Comparison of ENCODE assay signal across 18 cellular contexts in the genomic region with DNA sequence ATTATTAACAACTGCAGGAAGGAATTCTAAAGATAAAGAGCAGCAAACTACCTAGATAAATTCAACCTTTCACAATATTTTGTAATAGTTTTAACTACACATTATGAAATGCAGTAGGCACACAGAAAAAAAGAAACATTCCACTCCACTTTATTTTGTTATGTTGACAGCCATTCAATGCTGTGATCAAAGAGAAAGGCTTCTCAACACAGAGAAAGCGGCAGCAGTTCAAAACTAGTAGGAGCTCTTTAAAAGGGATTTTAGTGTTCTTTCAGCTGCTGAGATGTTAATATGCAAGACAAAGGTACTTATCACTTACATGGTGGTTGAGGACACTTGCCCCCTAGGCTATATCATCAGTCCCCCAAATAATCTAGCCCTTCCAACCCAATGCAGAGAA. TPM values are rescaled to one million over a fixed set of nuclear protein-coding genes. Genes with fewer than 3 reads are reported as not detected.
A peak's percentile ranks its signal among the peaks of the same experiment; 100 is the strongest.
DNase-seq lines count a peak whose midpoint lies in the region; ATAC-seq and TF ChIP-seq lines count a peak whose summit lies in the region.
"Had no signal": no experiment of that assay in that cellular context is flagged by ENCODE, and none has a peak within 500 bp of the region (broad histone marks: within the 10 kb centered on the region; RNA-seq: fewer than 3 reads in every experiment).

No MANE protein-coding gene starts in this region.

- peaks cover 58% of the 10 kb centered on the region for H3K4me1 ChIP-seq in body of pancreas
- peaks cover 0 to 58% (median 16%) of the 10 kb centered on the region in 4 donors for H3K4me1 ChIP-seq in right lobe of liver
- H3K4me1 ChIP-seq in breast epithelium: no peaks in the 10 kb centered on the region

- H3K4me3 Mint-ChIP-seq in activated CD8-positive, alpha-beta T cell treated with anti-CD3 and anti-CD28 coated beads for 36 hours: no peak overlapping the region
- no peak overlapping the region for H3K4me3 Mint-ChIP-seq in activated CD8-positive, alpha-beta T cell treated with anti-CD3 and anti-CD28 coated beads, Interleukin-2, amount 10 ng/mL, durations not matched to agents 7 days and 5 days
- H3K4me3 Mint-ChIP-seq in type B pancreatic cell: peak overlapping the region; percentile 71
- H3K4me3 Mint-ChIP-seq: activated naive CD8-positive, alpha-beta T cell treated with anti-CD3 and anti-CD28 coated beads for 36 hours had no signal

- no peak for TF ChIP-seq CTCF in activated CD8-positive, alpha-beta T cell treated with anti-CD3 and anti-CD28 coated beads for 36 hours (IDR thresholded peaks at IDR 0.05)
- TF ChIP-seq CTCF in body of pancreas (IDR thresholded peaks at IDR 0.05): no peak
- no peak for TF ChIP-seq CTCF in right lobe of liver (IDR thresholded peaks at IDR 0.05)
- no peak for TF ChIP-seq CTCF in type B pancreatic cell (conservative IDR thresholded peaks at IDR 0.05)
- TF ChIP-seq CTCF in breast epithelium (IDR thresholded peaks at IDR 0.05): no peak

- peaks cover 72% of the 10 kb centered on the region for H3K4me1 Mint-ChIP-seq in activated CD8-positive, alpha-beta T cell treated with anti-CD3 and anti-CD28 coated beads for 36 hours (ENCODE audit: low read depth)
- peaks cover 45% of the 10 kb centered on the region for H3K4me1 Mint-ChIP-seq in activated CD8-positive, alpha-beta T cell treated with anti-CD3 and anti-CD28 coated beads, Interleukin-2, amount 10 ng/mL, durations not matched to agents 7 days and 5 days (ENCODE audit: low read depth)
- peaks cover 50% of the 10 kb centered on the region for H3K4me1 Mint-ChIP-seq in type B pancreatic cell (ENCODE audit: unreplicated experiment)

- ATAC-seq in activated CD8-positive, alpha-beta T cell treated with anti-CD3 and anti-CD28 coated beads for 36 hours: no peak
- no peak for ATAC-seq in activated CD8-positive, alpha-beta T cell treated with anti-CD3 and anti-CD28 coated beads, Interleukin-2, amount 10 ng/mL, durations not matched to agents 7 days and 5 days
- ATAC-seq in body of pancreas: peak; percentile 12
- peak; percentile 33 to 70 (median 54) for ATAC-seq in right lobe of liver
- ATAC-seq: foreskin keratinocyte had no signal

- no peak for DNase-seq in activated CD8-positive, alpha-beta T cell treated with anti-CD3 and anti-CD28 coated beads for 36 hours
- DNase-seq in activated CD8-positive, alpha-beta T cell treated with anti-CD3 and anti-CD28 coated beads, Interleukin-2, amount 10 ng/mL, durations not matched to agents 7 days and 5 days: no peak
- DNase-seq in body of pancreas (no peak), right lobe of liver (no peak), type B pancreatic cell (ENCODE audit: extremely low spot score, unreplicated experiment) (no peak), breast epithelium (ENCODE audit: low spot score in 2 of 2) (no peak), C1 segment of cervical spinal cord (lab: John Stamatoyannopoulos, UW) (no peak)
- DNase-seq in stimulated activated CD4-positive, alpha-beta T cell treated with anti-CD3 and anti-CD28 coated beads, Interleukin-2, amount 100 ng/mL, for 48 hours: no peak
- DNase-seq: activated CD4-positive, CD25-positive, alpha-beta regulatory T cell; activated naive CD8-positive, alpha-beta T cell treated with anti-CD3 and anti-CD28 coated beads for 36 hours; caudate nucleus; foreskin keratinocyte; Karpas-422; mesenchymal stem cell; NCI-H1694 treated with DMSO at 0.1 percent for 48 hours; NCI-H524 treated with DMSO at 0.1 percent for 48 hours; ovary; spleen had no signal

- TF ChIP-seq POLR2A in body of pancreas (IDR thresholded peaks at IDR 0.05) (no peak), right lobe of liver (IDR thresholded peaks at IDR 0.05) (peak; percentile 36), breast epithelium (IDR thresholded peaks at IDR 0.05) (no peak)

- H3K9me3 ChIP-seq in body of pancreas (no peaks in the 10 kb centered on the region), right lobe of liver (no peaks in the 10 kb centered on the region), breast epithelium (no peaks in the 10 kb centered on the region)
- H3K9me3 ChIP-seq: ovary, spleen had no signal

- no peak overlapping the region for H3K4me3 ChIP-seq in body of pancreas
- H3K4me3 ChIP-seq in right lobe of liver: peak overlapping the region in 2 of 3 donors; percentile 6 to 8
- H3K4me3 ChIP-seq in breast epithelium: no peak overlapping the region
- H3K4me3 ChIP-seq: ovary, spleen had no signal

- H3K27me3 ChIP-seq in body of pancreas: no peaks in the 10 kb centered on the region
- H3K27me3 ChIP-seq in right lobe of liver: no peaks in the 10 kb centered on the region
- H3K27me3 ChIP-seq in breast epithelium: no peaks in the 10 kb centered on the region
- H3K27me3 ChIP-seq: foreskin keratinocyte, ovary, spleen had no signal

- H3K9me3 Mint-ChIP-seq in activated CD8-positive, alpha-beta T cell treated with anti-CD3 and anti-CD28 coated beads for 36 hours: no peaks in the 10 kb centered on the region
- H3K9me3 Mint-ChIP-seq in activated CD8-positive, alpha-beta T cell treated with anti-CD3 and anti-CD28 coated beads, Interleukin-2, amount 10 ng/mL, durations not matched to agents 7 days and 5 days (ENCODE audit: insufficient read depth): no peaks in the 10 kb centered on the region
- no peaks in the 10 kb centered on the region for H3K9me3 Mint-ChIP-seq in type B pancreatic cell
- H3K9me3 Mint-ChIP-seq: activated naive CD8-positive, alpha-beta T cell treated with anti-CD3 and anti-CD28 coated beads for 36 hours had no signal

- peak overlapping the region; percentile 16 for H3K27ac Mint-ChIP-seq in activated CD8-positive, alpha-beta T cell treated with anti-CD3 and anti-CD28 coated beads for 36 hours
- H3K27ac Mint-ChIP-seq in activated CD8-positive, alpha-beta T cell treated with anti-CD3 and anti-CD28 coated beads, Interleukin-2, amount 10 ng/mL, durations not matched to agents 7 days and 5 days: no peak overlapping the region
- peak overlapping the region; percentile 89 for H3K27ac Mint-ChIP-seq in type B pancreatic cell

- 56 to 63% methylated on average over 1 of the region's 1 CpG for WGBS in body of pancreas, 2 donors
- 26% methylated on average over 1 of the region's 1 CpG for WGBS in right lobe of liver (ENCODE audit: insufficient coverage, low coverage, low lambda C conversion rate, missing lambda C conversion rate)

- H3K36me3 ChIP-seq in body of pancreas (replicated peaks in 1 of 2; ENCODE audit: insufficient read depth in 1 of 2, low read depth in 2 of 2): no peaks in the 10 kb centered on the region
- no peaks in the 10 kb centered on the region for H3K36me3 ChIP-seq in right lobe of liver
- no peaks in the 10 kb centered on the region for H3K36me3 ChIP-seq in breast epithelium
- H3K36me3 ChIP-seq: ovary had no signal

- POLR2A ChIA-PET in activated CD8-positive, alpha-beta T cell treated with anti-CD3 and anti-CD28 coated beads for 36 hours (lab: Charles Lee): no interaction called here
- POLR2A ChIA-PET in activated CD8-positive, alpha-beta T cell treated with anti-CD3 and anti-CD28 coated beads, Interleukin-2, amount 10 ng/mL, durations not matched to agents 7 days and 5 days (lab: Charles Lee): no interaction called here

- H3K27me3 Mint-ChIP-seq in activated CD8-positive, alpha-beta T cell treated with anti-CD3 and anti-CD28 coated beads for 36 hours: no peaks in the 10 kb centered on the region
- H3K27me3 Mint-ChIP-seq in activated CD8-positive, alpha-beta T cell treated with anti-CD3 and anti-CD28 coated beads, Interleukin-2, amount 10 ng/mL, durations not matched to agents 7 days and 5 days (ENCODE audit: low read depth): no peaks in the 10 kb centered on the region
- H3K27me3 Mint-ChIP-seq in type B pancreatic cell: no peaks in the 10 kb centered on the region
- H3K27me3 Mint-ChIP-seq: activated naive CD8-positive, alpha-beta T cell treated with anti-CD3 and anti-CD28 coated beads for 36 hours had no signal

- CTCF ChIA-PET in activated CD8-positive, alpha-beta T cell treated with anti-CD3 and anti-CD28 coated beads for 36 hours (lab: Charles Lee): no interaction called here
- CTCF ChIA-PET in activated CD8-positive, alpha-beta T cell treated with anti-CD3 and anti-CD28 coated beads, Interleukin-2, amount 10 ng/mL, durations not matched to agents 7 days and 5 days (lab: Charles Lee): no interaction called here

- H3K36me3 Mint-ChIP-seq in activated CD8-positive, alpha-beta T cell treated with anti-CD3 and anti-CD28 coated beads for 36 hours (ENCODE audit: low read depth): peaks cover 16% of the 10 kb centered on the region
- peaks cover 12% of the 10 kb centered on the region for H3K36me3 Mint-ChIP-seq in activated CD8-positive, alpha-beta T cell treated with anti-CD3 and anti-CD28 coated beads, Interleukin-2, amount 10 ng/mL, durations not matched to agents 7 days and 5 days (ENCODE audit: low read depth)
- peaks cover 3% of the 10 kb centered on the region for H3K36me3 Mint-ChIP-seq in type B pancreatic cell

- H3K27ac ChIP-seq in body of pancreas (peak overlapping the region in 3 of 4 donors; percentile 56 to 85 (median 80)), right lobe of liver (peak overlapping the region; percentile 4 to 84 (median 73)), breast epithelium (no peak overlapping the region)
- H3K27ac ChIP-seq: foreskin keratinocyte, ovary, spleen had no signal

- intact Hi-C loops in activated CD8-positive, alpha-beta T cell treated with anti-CD3 and anti-CD28 coated beads for 36 hours (cut with micrococcal nuclease): no loop called here
- intact Hi-C loops in body of pancreas (cut with DNase I) (no loop called here), right lobe of liver (cut with DNase I) (no loop called here), breast epithelium (cut with DNase I; ENCODE audit: low total_unique reads) (no loop called here)

RNA-seq across cellular contexts. Expression of a gene that starts 11.6 kb away (rescaled TPM):
- total RNA-seq in activated CD8-positive, alpha-beta T cell treated with anti-CD3 and anti-CD28 coated beads for 36 hours: 10 to 100 TPM; 58.7 to 63.5 TPM
- total RNA-seq in activated CD8-positive, alpha-beta T cell treated with anti-CD3 and anti-CD28 coated beads, Interleukin-2, amount 10 ng/mL, durations not matched to agents 7 days and 5 days: 10 to 100 TPM; 46.5 TPM
- total RNA-seq in body of pancreas (10 to 100 TPM; 28.3 to 33.0 TPM), right lobe of liver (10 to 100 TPM; 40.9 to 92.8 (median 56.5) TPM), type B pancreatic cell (ENCODE audit: low replicate concordance) (58.1 and 97.7 TPM in 2 replicates), breast epithelium (100 to 1,000 TPM in 1 of 3 donors, 10 to 100 TPM in 2; 79.0 to 144 (median 81.2) TPM)

Comparison
In these comparisons a context has a peak if more than half of its experiments do, and no peak if none do; other contexts are left out.
1. ATAC-seq: peak in body of pancreas (single experiment) and right lobe of liver (4 of 4); none in activated CD8-positive, alpha-beta T cell treated with anti-CD3 and anti-CD28 coated beads for 36 hours (single experiment) and activated CD8-positive, alpha-beta T cell treated with anti-CD3 and anti-CD28 coated beads, Interleukin-2, amount 10 ng/mL, durations not matched to agents 7 days and 5 days (single experiment).
2. H3K27ac ChIP-seq: peak in body of pancreas (3 of 4) and right lobe of liver (3 of 3); none in breast epithelium (0 of 2).
3. H3K4me3 ChIP-seq: peak in right lobe of liver (2 of 3); none in body of pancreas (0 of 2) and breast epithelium (0 of 3).